8 cellular contexts compared by ENCODE assay signal in genomic region chr9:114108016-114108833, GRCh38. TPM values are rescaled to one million over a fixed set of nuclear protein-coding genes. Genes with fewer than 3 reads are reported as not detected.
DNase-seq lines count a peak whose midpoint lies in the region; ATAC-seq, FAIRE-seq and TF ChIP-seq lines count a peak whose summit lies in the region.

No MANE protein-coding gene starts in this region.

- peak; percentile 97 for TF ChIP-seq RAD21 in A549 (conservative IDR thresholded peaks at IDR 0.05 in 1 of 2, IDR thresholded peaks at IDR 0.05 in 1 of 2)

- FAIRE-seq in A549 (lab: Jason Lieb, UNC) (no peak), GM12892 (lab: Jason Lieb, UNC) (peak; percentile 46)

- CTCF ChIA-PET in A549 (lab: Yijun Ruan, JAX), result interaction anchor here (0.6 to 6.7 kb wide), 81 partner anchors 9 to 733 kb away, joined by 3 to 216 read pairs (median 6); partner anchors contain the start of genes AMBP, COL27A1 and KIF12

- H3K9me3 ChIP-seq in A549 (peaks cover 5% of the 10 kb centered on the region), SJCRH30 (replicated peaks) (no peaks in the 10 kb centered on the region), left ventricle myocardium inferior (replicated peaks) (no peaks in the 10 kb centered on the region), psoas muscle (no peaks in the 10 kb centered on the region)

- no peak for TF ChIP-seq POLR2A in A549 (IDR thresholded peaks at IDR 0.05; ENCODE audit: low read length)
- TF ChIP-seq POLR2A in GM12892 (IDR thresholded peaks at IDR 0.05; ENCODE audit: low read depth, low read length), result no peak

- DNase-seq in A549 (ENCODE audit: low read depth in 1 of 2, low spot score in 1 of 2) (peak; percentile 83 to 91), GM12892 (ENCODE audit: insufficient read length) (peak; percentile 53), LNCaP clone FGC (ENCODE audit: low read depth) (peak; percentile 32), SJCRH30 (peak; percentile 88 to 95), amniotic epithelial cell (ENCODE audit: low read depth) (peak; percentile 63), left ventricle myocardium inferior (peak; percentile 82), psoas muscle (peak; percentile 71 to 87)

- H3K36me3 ChIP-seq in SJCRH30 (no peaks in the 10 kb centered on the region), left ventricle myocardium inferior (no peaks in the 10 kb centered on the region), psoas muscle (ENCODE audit: insufficient read depth in 1 of 2, low read depth in 1 of 2) (no peaks in the 10 kb centered on the region)

- H3K27ac ChIP-seq in A549, result peak overlapping the region; percentile 39 to 73; a peak in 5 of 6 replicates
- H3K27ac ChIP-seq in SJCRH30, result no peak overlapping the region
- peak overlapping the region; percentile 50 for H3K27ac ChIP-seq in left ventricle myocardium inferior (replicated peaks)
- H3K27ac ChIP-seq in psoas muscle, result no peak overlapping the region

- POLR2A ChIA-PET in A549 (lab: Yijun Ruan, JAX), result interaction anchor here (1.0 kb wide), 2 partner anchors 25 to 47 kb away, joined by 3 read pairs; partner anchors contain the start of gene COL27A1

- peak; percentile 92 for TF ChIP-seq CTCF in A549 (IDR thresholded peaks at IDR 0.05)
- peak; percentile 97 for TF ChIP-seq CTCF in LNCaP clone FGC (IDR thresholded peaks at IDR 0.05; ENCODE audit: control insufficient read depth, extremely low read depth, insufficient read depth)
- TF ChIP-seq CTCF in left ventricle myocardium inferior (IDR thresholded peaks at IDR 0.05; ENCODE audit: borderline replicate concordance), result peak; percentile 98
- peak; percentile 97 for TF ChIP-seq CTCF in psoas muscle (IDR thresholded peaks at IDR 0.05)

- TF ChIP-seq EP300 in A549 (IDR thresholded peaks at IDR 0.05), result no peak

- H3K4me1 ChIP-seq in A549 (peaks cover 38% of the 10 kb centered on the region), SJCRH30 (no peaks in the 10 kb centered on the region), left ventricle myocardium inferior (peaks cover 8% of the 10 kb centered on the region), psoas muscle (no peaks in the 10 kb centered on the region)

- intact Hi-C loops in left ventricle myocardium inferior (cut with micrococcal nuclease), result loop anchor here (5.0 kb wide), 1 partner anchor 184 kb away; no protein-coding TSS in a partner anchor
- intact Hi-C loops in psoas muscle (cut with DNase I), result loop anchor here (1.0 to 5.0 kb wide), 3 partner anchors 45 to 183 kb away; no protein-coding TSS in a partner anchor

- ATAC-seq in A549 (peak; percentile 97 to 99), psoas muscle (peak; percentile 98 to 99 (median 98)), HG03439 (IDR thresholded peaks at IDR 0.05; ENCODE audit: unreplicated experiment) (no peak)

- H3K4me2 ChIP-seq in A549, result no peak overlapping the region

- H3K4me3 ChIP-seq in A549 (no peak overlapping the region), LNCaP clone FGC (ENCODE audit: low read depth, low read length) (no peak overlapping the region), SJCRH30 (no peak overlapping the region), left ventricle myocardium inferior (no peak overlapping the region), psoas muscle (no peak overlapping the region)

- 46% methylated on average over 23 of the region's 28 CpGs for WGBS in A549 (ENCODE audit: missing lambda C conversion rate)
- WGBS in psoas muscle, 3 donors, result 45 to 50% (median 46%) methylated on average over 26 to 28 of the region's 28 CpGs

- H3K27me3 ChIP-seq in SJCRH30 (no peaks in the 10 kb centered on the region), left ventricle myocardium inferior (ENCODE audit: low read depth) (peaks cover 7% of the 10 kb centered on the region), psoas muscle (ENCODE audit: insufficient read depth in 3 of 3, low read length in 2 of 3) (no peaks in the 10 kb centered on the region)

TF ChIP-seq in A549, 52 proteins besides CTCF, POLR2A, EP300 and RAD21:
- TF ChIP-seq SMC3 (IDR thresholded peaks at IDR 0.05) (peak; percentile 94), CHD2 (IDR thresholded peaks at IDR 0.05; ENCODE audit: low read length, partially characterized antibody) (no peak), SREBF2 (IDR thresholded peaks at IDR 0.05) (no peak), MAZ (IDR thresholded peaks at IDR 0.05; ENCODE audit: borderline replicate concordance, low read depth, low read length) (no peak), PHF8 (IDR thresholded peaks at IDR 0.05; ENCODE audit: borderline replicate concordance, low read depth) (no peak), MAX (IDR thresholded peaks at IDR 0.05) (peak; percentile 35; the same call in 1 of the 2 replicates), ZC3H11A (IDR thresholded peaks at IDR 0.05) (no peak), TFCP2L1 (CRISPR knock-in tag; IDR thresholded peaks at IDR 0.05) (no peak), MYC (IDR thresholded peaks at IDR 0.05; ENCODE audit: borderline replicate concordance, low read length) (no peak), RFX5 (IDR thresholded peaks at IDR 0.05) (no peak)

RNA-seq across cellular contexts. Expression of gene KIF12, which starts 9.1 kb away (rescaled TPM):
- polyA plus RNA-seq in A549 (2011; rRNA removed) (6.2 and 6.3 TPM in 2 replicates), A549 (2017; fragmentation: RNase III; extraction: RNeasy Plus Mini Kit Qiagen cat#74134 plus additional on column Dnase treatment) (4.4 to 6.0 TPM (median 5.2 TPM) in 3 replicates), psoas muscle (under 1 TPM in 2 of 3 donors, not detected in 1; 0.03 to 0.04 TPM)
- 3.5 and 6.1 TPM in 2 replicates for polyA plus RNA-seq in A549 (2012; cell fraction: cytosol; rRNA removed)
- 17.1 and 24.5 TPM in 2 replicates for polyA plus RNA-seq in A549 (2012; cell fraction: nucleus; rRNA removed)
- polyA minus RNA-seq in A549 (2011; rRNA and poly(A)+ RNA removed), result 4.5 and 9.5 TPM in 2 replicates
- polyA plus RNA-seq in GM12892 (2012; ENCODE audit: missing spikeins), result not detected
- total RNA-seq in SJCRH30 (2014; rRNA removed; shearing (Covaris generic)), result 0.13 TPM in 1 of 2 replicates, not detected in the other
- total RNA-seq in left ventricle myocardium inferior (not detected), psoas muscle (under 1 TPM in 1 of 4 donors, not detected in 3; 0.13 TPM)

RNA-seq across cellular contexts. Expression of gene AMBP, which starts 30.1 kb away (rescaled TPM):
- 9.4 and 9.9 TPM in 2 replicates for polyA plus RNA-seq in A549 (2011; rRNA removed)
- polyA plus RNA-seq in A549 (2012; cell fraction: cytosol; rRNA removed), result 5.5 and 6.4 TPM in 2 replicates
- 9.1 and 9.3 TPM in 2 replicates for polyA plus RNA-seq in A549 (2012; cell fraction: nucleus; rRNA removed)
- polyA plus RNA-seq in A549 (2017; fragmentation: RNase III; extraction: RNeasy Plus Mini Kit Qiagen cat#74134 plus additional on column Dnase treatment), result 6.1 to 9.2 TPM (median 6.8 TPM) in 3 replicates
- 4.5 and 8.3 TPM in 2 replicates for polyA minus RNA-seq in A549 (2011; rRNA and poly(A)+ RNA removed)
- polyA plus RNA-seq in GM12892 (2012; ENCODE audit: missing spikeins), result not detected
- total RNA-seq in SJCRH30 (2014; rRNA removed; shearing (Covaris generic)), result 0.55 and 0.81 TPM in 2 replicates
- total RNA-seq in left ventricle myocardium inferior, result not detected
- under 1 TPM in 2 of 4 donors, not detected in 2; 0.16 to 0.84 TPM for total RNA-seq in psoas muscle
- not detected for polyA plus RNA-seq in psoas muscle

RNA-seq across cellular contexts. Expression of gene COL27A1, which starts 47.1 kb away (rescaled TPM):
- polyA plus RNA-seq in A549 (2011; rRNA removed) (6.9 and 8.5 TPM in 2 replicates), A549 (2017; fragmentation: RNase III; extraction: RNeasy Plus Mini Kit Qiagen cat#74134 plus additional on column Dnase treatment) (20.6 to 21.0 TPM (median 20.7 TPM) in 3 replicates), psoas muscle (1 to 10 TPM; 1.1 to 2.1 (median 1.8) TPM)
- 12.6 and 14.4 TPM in 2 replicates for polyA plus RNA-seq in A549 (2012; cell fraction: cytosol; rRNA removed)
- polyA plus RNA-seq in A549 (2012; cell fraction: nucleus; rRNA removed), result 96.2 and 110 TPM in 2 replicates
- polyA minus RNA-seq in A549 (2011; rRNA and poly(A)+ RNA removed), result 11.6 and 14.9 TPM in 2 replicates
- not detected for polyA plus RNA-seq in GM12892 (2012; ENCODE audit: missing spikeins)
- 13.0 and 18.6 TPM in 2 replicates for total RNA-seq in SJCRH30 (2014; rRNA removed; shearing (Covaris generic))
- total RNA-seq in left ventricle myocardium inferior (6.4 TPM), psoas muscle (1 to 10 TPM; 3.9 to 8.5 (median 4.7) TPM)

Comparison
In these comparisons a context has a peak if more than half of its experiments do, and no peak if none do; other contexts are left out.
1. DNase-seq: peak in every context shown above with its lines; median percentile 92 in SJCRH30; 87 in A549; 82 in left ventricle myocardium inferior; 79 in psoas muscle; 63 in amniotic epithelial cell; 53 in GM12892; 32 in LNCaP clone FGC.
2. H3K27ac ChIP-seq: peak in A549 (2 of 2) and left ventricle myocardium inferior (single experiment); none in SJCRH30 (single experiment) and psoas muscle (single experiment).
3. Peak in every context shown above with its lines, with median percentiles within 50 percentile points of each other: CTCF ChIP-seq.